ENCODE assay signal across 16 cellular contexts in genomic region chr12:77723308-77723707, GRCh38.
A peak's percentile ranks its signal among the peaks of the same experiment; 100 is the strongest.
DNase-seq lines count a peak whose midpoint lies in the region; ATAC-seq and TF ChIP-seq lines count a peak whose summit lies in the region.
"Had no signal": no experiment of that assay in that cellular context is flagged by ENCODE, and none has a peak within 500 bp of the region (broad histone marks: within the 10 kb centered on the region; RNA-seq: fewer than 3 reads in every experiment).

No MANE protein-coding gene starts in this region.

- no peaks in the 10 kb centered on the region for H4K20me1 ChIP-seq in GM23248 (ENCODE audit: insufficient read depth)

- no peak overlapping the region for H3K4me2 ChIP-seq in GM23248 (ENCODE audit: unreplicated experiment)

- no peak overlapping the region for H2AFZ ChIP-seq in GM23248

- H3K27ac ChIP-seq in GM23248 (no peak overlapping the region), VCaP (peak overlapping the region; percentile 56)

- no peak for TF ChIP-seq CTCF in VCaP (conservative IDR thresholded peaks at IDR 0.05)

- no peaks in the 10 kb centered on the region for H3K9me2 ChIP-seq in GM23248 (ENCODE audit: insufficient read depth)

- no peak overlapping the region for H3K9ac ChIP-seq in GM23248

- H3K36me3 ChIP-seq in GM23248 (ENCODE audit: low read depth), result no peaks in the 10 kb centered on the region
- H3K36me3 ChIP-seq: BE2C had no signal

- no peaks in the 10 kb centered on the region for H3F3A ChIP-seq in GM23248 (ENCODE audit: insufficient read depth)

- H3K9me3 ChIP-seq in GM23248 (ENCODE audit: low read depth), result no peaks in the 10 kb centered on the region
- H3K9me3 ChIP-seq: BE2C had no signal

- DNase-seq in COR-L47 (lab: John Stamatoyannopoulos, UW), result peak; percentile 5
- DNase-seq in GM23248, result peak; percentile 27
- DNase-seq in NCI-H2196 (lab: John Stamatoyannopoulos, UW; ENCODE audit: unreplicated experiment), result peak; percentile 44
- DNase-seq in NAMALWA (ENCODE audit: low spot score), result no peak
- DNase-seq in NCI-H2227 (lab: John Stamatoyannopoulos, UW; ENCODE audit: unreplicated experiment), result no peak
- DNase-seq in hepatic stellate cell (ENCODE audit: low spot score), result no peak
- DNase-seq: BE2C; CD4-positive, alpha-beta T cell; HFFc6; MM.1S; NCI-H1694 treated with DMSO at 0.1 percent for 48 hours; NCI-H69; OCI-M1; SHP77 had no signal

- no peaks in the 10 kb centered on the region for H3K27me3 ChIP-seq in GM23248 (replicated peaks; ENCODE audit: insufficient read depth)
- H3K27me3 ChIP-seq: BE2C had no signal

- H3K79me2 ChIP-seq in GM23248 (ENCODE audit: insufficient read depth), result no peaks in the 10 kb centered on the region

- H3K4me3 ChIP-seq in GM23248, result no peak overlapping the region

- no peak for ATAC-seq in HG03280 (IDR thresholded peaks at IDR 0.05; ENCODE audit: unreplicated experiment)

- H3K4me1 ChIP-seq in GM23248 (ENCODE audit: insufficient read depth), result peaks cover 14% of the 10 kb centered on the region; the same call in 1 of the 2 replicates
- H3K4me1 ChIP-seq: BE2C had no signal

- in situ Hi-C loops in GM23248 (cut with MboI), result loop anchor here (5.0 to 25.0 kb wide), 2 partner anchors 89 to 209 kb away; no protein-coding TSS in a partner anchor

Comparison
In these comparisons a context has a peak if more than half of its experiments do, and no peak if none do; other contexts are left out.
1. DNase-seq: peak in COR-L47 (single experiment), GM23248 (single experiment) and NCI-H2196 (single experiment); none in NAMALWA (single experiment), NCI-H2227 (single experiment) and hepatic stellate cell (single experiment).